ENCODE assay signal across 7 cellular contexts in the genomic region with DNA sequence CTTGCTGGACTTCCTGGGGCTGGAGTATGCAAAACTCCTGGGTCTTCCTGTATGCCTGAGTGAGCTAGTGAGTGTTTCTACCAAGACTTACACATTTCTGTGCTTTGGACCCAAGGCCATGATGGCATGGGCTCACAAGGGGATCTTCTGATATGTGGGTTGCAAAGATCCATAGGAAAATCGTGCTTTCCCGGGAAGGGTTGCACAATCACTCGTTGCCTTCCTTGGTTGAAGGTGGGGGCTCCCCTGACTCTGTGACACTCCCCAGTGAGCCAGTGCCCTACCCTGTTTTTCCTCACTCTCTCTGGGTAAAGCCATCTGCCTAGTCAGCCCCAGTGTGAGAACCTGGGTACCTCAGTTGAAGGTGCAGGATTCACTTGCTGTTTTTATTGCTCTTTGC.
"Had no signal": no experiment of that assay in that cellular context is flagged by ENCODE, and none has a peak within 500 bp of the region (broad histone marks: within the 10 kb centered on the region; RNA-seq: fewer than 3 reads in every experiment).

No MANE protein-coding gene starts in this region.

- H3K27ac ChIP-seq: HL-60, KMS-11 had no signal

- H3K27ac Mint-ChIP-seq: IgD-negative memory B cell had no signal

- DNase-seq: KBM-7, KG1 had no signal

- ATAC-seq: K562 had no signal

- H3K4me2 ChIP-seq: KMS-11 had no signal

- H3K4me3 ChIP-seq: K562 had no signal

- H3K9ac ChIP-seq: KMS-11 had no signal

- FAIRE-seq: HTR-8/SVneo, K562 had no signal

- H3K4me1 Mint-ChIP-seq: IgD-negative memory B cell had no signal
